ENCODE assay signal across 8 cellular contexts in the genomic region with DNA sequence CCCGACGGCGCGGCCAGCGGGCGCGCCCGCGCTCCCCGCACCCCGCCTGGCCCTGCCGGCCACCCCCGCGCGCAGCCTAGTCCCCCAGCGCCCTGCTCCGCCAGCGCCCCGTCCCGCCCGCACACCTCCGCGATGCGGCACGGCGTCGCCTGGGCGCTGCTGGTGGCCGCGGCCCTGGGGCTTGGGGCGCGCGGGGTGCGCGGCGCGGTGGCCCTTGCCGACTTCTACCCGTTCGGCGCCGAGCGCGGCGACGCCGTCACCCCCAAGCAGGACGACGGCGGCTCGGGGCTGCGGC. TPM values are rescaled to one million over a fixed set of nuclear protein-coding genes. Genes with fewer than 3 reads are reported as not detected.
A peak's percentile ranks its signal among the peaks of the same experiment; 100 is the strongest.
DNase-seq lines count a peak whose midpoint lies in the region; ATAC-seq and TF ChIP-seq lines count a peak whose summit lies in the region.

No MANE protein-coding gene starts in this region.

- H3K27me3 ChIP-seq in heart left ventricle (peaks cover 0 to 4% (median 0%) of the 10 kb centered on the region in 9 donors), breast epithelium (no peaks in the 10 kb centered on the region), mononuclear cell (ENCODE audit: insufficient read depth, low read length) (peaks cover 15% of the 10 kb centered on the region), vagina (no peaks in the 10 kb centered on the region)

- no peak for DNase-seq in heart left ventricle
- no peak for DNase-seq in left cardiac atrium
- DNase-seq in breast epithelium (ENCODE audit: low spot score in 2 of 2) = no peak
- DNase-seq in vagina (ENCODE audit: extremely low spot score in 2 of 2) = no peak
- no peak for DNase-seq in GM10248 (ENCODE audit: extremely low spot score)
- no peak for DNase-seq in NOMO-1 treated with DMSO at 0.1 percent for 48 hours (lab: John Stamatoyannopoulos, UW; ENCODE audit: unreplicated experiment)

- H3K4me1 ChIP-seq in heart left ventricle (peaks cover 0 to 47% (median 27%) of the 10 kb centered on the region in 12 donors), breast epithelium (peaks cover 8 to 17% of the 10 kb centered on the region in 2 donors), mononuclear cell (ENCODE audit: insufficient read depth, low read length) (peaks cover 17% of the 10 kb centered on the region), vagina (peaks cover 61% of the 10 kb centered on the region)

- no peak for ATAC-seq in heart left ventricle
- no peak for ATAC-seq in left cardiac atrium
- ATAC-seq in GM18498 (IDR thresholded peaks at IDR 0.05; ENCODE audit: unreplicated experiment) = no peak

- WGBS in heart left ventricle, 4 donors = 0 to 1% (median 1%) methylated on average over 1 to 52 of the region's 52 CpGs

- TF ChIP-seq CTCF in heart left ventricle (IDR thresholded peaks at IDR 0.05) (no peak), breast epithelium (IDR thresholded peaks at IDR 0.05) (no peak), vagina (IDR thresholded peaks at IDR 0.05) (no peak), GM10248 (IDR thresholded peaks at IDR 0.05; ENCODE audit: control extremely low read depth, extremely low read depth, low read depth, missing control alignments) (no peak)

- TF ChIP-seq POLR2A in heart left ventricle (IDR thresholded peaks at IDR 0.05) (no peak), breast epithelium (IDR thresholded peaks at IDR 0.05) (no peak), vagina (IDR thresholded peaks at IDR 0.05) (no peak)

- peaks cover 0 to 6% (median 0%) of the 10 kb centered on the region in 9 donors for H3K36me3 ChIP-seq in heart left ventricle
- no peaks in the 10 kb centered on the region for H3K36me3 ChIP-seq in breast epithelium
- H3K36me3 ChIP-seq in vagina = peaks cover 0 to 8% of the 10 kb centered on the region in 2 donors

- CTCF ChIA-PET in GM10248 (lab: Yijun Ruan, JAX) = no interaction called here

- intact Hi-C loops in heart left ventricle (cut with DNase I) = loop anchor here in 3 of 10 donors (10.0 kb wide), 2 partner anchors 84 to 434 kb away; partner anchors contain the start of genes DUSP28 (in 1 of the 3) and RNPEPL1 (in 1 of the 3)
- intact Hi-C loops in left cardiac atrium (cut with DNase I) = loop anchor here in 1 of 2 donors (10.0 kb wide), 1 partner anchor 84 kb away; no protein-coding TSS in a partner anchor
- intact Hi-C loops in breast epithelium (cut with DNase I; ENCODE audit: low total_unique reads) = loop anchor here (10.0 kb wide), 1 partner anchor 84 kb away; no protein-coding TSS in a partner anchor
- intact Hi-C loops in vagina (cut with DNase I) = no loop called here

- H3K9me3 ChIP-seq in heart left ventricle (peaks cover 0 to 9% (median 5%) of the 10 kb centered on the region in 12 donors), breast epithelium (peaks cover 5 to 9% of the 10 kb centered on the region in 2 donors), mononuclear cell (ENCODE audit: low read depth, low read length) (peaks cover 1% of the 10 kb centered on the region), vagina (peaks cover 3% of the 10 kb centered on the region)

- POLR2A ChIA-PET in GM10248 (lab: Yijun Ruan, JAX) = no interaction called here

- H3K27ac ChIP-seq in heart left ventricle (peak overlapping the region in 10 of 12 donors; percentile 37 to 89 (median 61)), breast epithelium (peak overlapping the region; percentile 69 to 92), vagina (peak overlapping the region; percentile 76)

- H3K4me3 ChIP-seq in heart left ventricle (peak overlapping the region; percentile 46 to 94 (median 68)), breast epithelium (peak overlapping the region; percentile 67 to 97 (median 76)), mononuclear cell (ENCODE audit: low read length) (peak overlapping the region; percentile 33), vagina (peak overlapping the region; percentile 56 to 71)

RNA-seq across cellular contexts. Expression of gene SNED1, which starts 0.2 kb away (rescaled TPM):
- total RNA-seq in heart left ventricle (10 to 100 TPM in 2 of 9 donors, 1 to 10 TPM in 7; 3.1 to 14.7 (median 5.6) TPM), left cardiac atrium (10 to 100 TPM; 12.2 to 31.9 TPM), breast epithelium (10 to 100 TPM; 27.1 to 46.9 (median 35.2) TPM), mononuclear cell (8.2 TPM), vagina (55.5 TPM)
- 1 to 10 TPM; 4.2 to 4.3 TPM for polyA plus RNA-seq in heart left ventricle
